1 cellular context compared by ENCODE assay signal in genomic region chr14:105201928-105202513, GRCh38.
TF ChIP-seq lines count a peak whose summit lies in the region.

No MANE protein-coding gene starts in this region.

TF ChIP-seq in endothelial cell of umbilical vein, 7 proteins besides CTCF, POLR2A, EP300 and RAD21 (continued from another document):
- no peak for TF ChIP-seq MAX (IDR thresholded peaks at IDR 0.05; ENCODE audit: insufficient read depth, insufficient read length)
TF ChIP-seq in endothelial cell of umbilical vein: peak in this region for 0.
